In genomic region chr4:86876894-86877685, GRCh38 we compare ENCODE assay signal across 2 cellular contexts.
TF ChIP-seq lines count a peak whose summit lies in the region.

No MANE protein-coding gene starts in this region.

TF ChIP-seq in SK-N-SH, 30 proteins besides CTCF, POLR2A, EP300 and RAD21 (continued from another document):
- TF ChIP-seq IRF3 (IDR thresholded peaks at IDR 0.05; ENCODE audit: low read depth, low read length) (no peak), MAX (IDR thresholded peaks at IDR 0.05; ENCODE audit: low read depth) (no peak)

TF ChIP-seq in SK-N-SH treated with all-trans-retinoic acid at 6 μM for 48 hours, 23 proteins besides CTCF, POLR2A, EP300 and RAD21 (continued from another document):
- no peak for TF ChIP-seq CSRNP3 (CRISPR knock-in tag; IDR thresholded peaks at IDR 0.05)
